Comparison of ENCODE assay signal across 8 cellular contexts in genomic region chr9:109968702-109969450, GRCh38.
DNase-seq lines count a peak whose midpoint lies in the region; ATAC-seq and TF ChIP-seq lines count a peak whose summit lies in the region.

No MANE protein-coding gene starts in this region.

- ATAC-seq in left cardiac atrium (peak; percentile 52 to 64), HG03457 (IDR thresholded peaks at IDR 0.05; ENCODE audit: unreplicated experiment) (no peak)
- no peak for ATAC-seq in stimulated activated naive CD8-positive, alpha-beta T cell treated with anti-CD3 and anti-CD28 coated beads, Interleukin-15, amount 100 ng/mL, for 72 hours

- no peaks in the 10 kb centered on the region for H3K27me3 Mint-ChIP-seq in activated naive CD8-positive, alpha-beta T cell
- no peaks in the 10 kb centered on the region for H3K27me3 Mint-ChIP-seq in activated naive CD8-positive, alpha-beta T cell treated with anti-CD3 and anti-CD28 coated beads for 36 hours
- no peaks in the 10 kb centered on the region for H3K27me3 Mint-ChIP-seq in type B pancreatic cell
- H3K27me3 Mint-ChIP-seq in stimulated activated naive CD8-positive, alpha-beta T cell treated with anti-CD3 and anti-CD28 coated beads, Interleukin-15, amount 100 ng/mL, for 72 hours = peaks cover 14% of the 10 kb centered on the region

- intact Hi-C loops in left cardiac atrium (cut with DNase I) = no loop called here

- peak overlapping the region; percentile 72 for H3K27ac Mint-ChIP-seq in activated naive CD8-positive, alpha-beta T cell
- no peak overlapping the region for H3K27ac Mint-ChIP-seq in activated naive CD8-positive, alpha-beta T cell treated with anti-CD3 and anti-CD28 coated beads for 36 hours
- H3K27ac Mint-ChIP-seq in type B pancreatic cell = no peak overlapping the region
- H3K27ac Mint-ChIP-seq in stimulated activated naive CD8-positive, alpha-beta T cell treated with anti-CD3 and anti-CD28 coated beads, Interleukin-15, amount 100 ng/mL, for 72 hours = peak overlapping the region in 1 of 2 donors; percentile 47

- TF ChIP-seq CTCF in type B pancreatic cell (conservative IDR thresholded peaks at IDR 0.05) = peak; percentile 39

- peaks cover 34% of the 10 kb centered on the region for H3K4me1 Mint-ChIP-seq in activated naive CD8-positive, alpha-beta T cell (ENCODE audit: low read depth)
- H3K4me1 Mint-ChIP-seq in activated naive CD8-positive, alpha-beta T cell treated with anti-CD3 and anti-CD28 coated beads for 36 hours = peaks cover 35% of the 10 kb centered on the region
- H3K4me1 Mint-ChIP-seq in type B pancreatic cell (ENCODE audit: unreplicated experiment) = peaks cover 12% of the 10 kb centered on the region
- H3K4me1 Mint-ChIP-seq in stimulated activated naive CD8-positive, alpha-beta T cell treated with anti-CD3 and anti-CD28 coated beads, Interleukin-15, amount 100 ng/mL, for 72 hours = peaks cover 41% of the 10 kb centered on the region

- H3K9me3 Mint-ChIP-seq in activated naive CD8-positive, alpha-beta T cell (ENCODE audit: low read depth) = no peaks in the 10 kb centered on the region
- peaks cover 2% of the 10 kb centered on the region for H3K9me3 Mint-ChIP-seq in activated naive CD8-positive, alpha-beta T cell treated with anti-CD3 and anti-CD28 coated beads for 36 hours
- no peaks in the 10 kb centered on the region for H3K9me3 Mint-ChIP-seq in type B pancreatic cell
- peaks cover 0 to 5% of the 10 kb centered on the region in 2 donors for H3K9me3 Mint-ChIP-seq in stimulated activated naive CD8-positive, alpha-beta T cell treated with anti-CD3 and anti-CD28 coated beads, Interleukin-15, amount 100 ng/mL, for 72 hours

- H3K36me3 Mint-ChIP-seq in activated naive CD8-positive, alpha-beta T cell = no peaks in the 10 kb centered on the region
- peaks cover 3% of the 10 kb centered on the region for H3K36me3 Mint-ChIP-seq in activated naive CD8-positive, alpha-beta T cell treated with anti-CD3 and anti-CD28 coated beads for 36 hours
- peaks cover 2% of the 10 kb centered on the region for H3K36me3 Mint-ChIP-seq in type B pancreatic cell

- H3K4me3 Mint-ChIP-seq in activated naive CD8-positive, alpha-beta T cell = peak overlapping the region; percentile 66
- H3K4me3 Mint-ChIP-seq in activated naive CD8-positive, alpha-beta T cell treated with anti-CD3 and anti-CD28 coated beads for 36 hours = no peak overlapping the region
- no peak overlapping the region for H3K4me3 Mint-ChIP-seq in type B pancreatic cell
- peak overlapping the region in 1 of 2 donors; percentile 33 for H3K4me3 Mint-ChIP-seq in stimulated activated naive CD8-positive, alpha-beta T cell treated with anti-CD3 and anti-CD28 coated beads, Interleukin-15, amount 100 ng/mL, for 72 hours

- no peak for DNase-seq in activated naive CD8-positive, alpha-beta T cell treated with anti-CD3 and anti-CD28 coated beads for 36 hours
- peak; percentile 18 for DNase-seq in SW480 (ENCODE audit: low spot score)
- DNase-seq in left cardiac atrium = no peak
- DNase-seq in type B pancreatic cell (ENCODE audit: extremely low spot score, unreplicated experiment) = no peak
- DNase-seq in stimulated activated naive CD8-positive, alpha-beta T cell treated with anti-CD3 and anti-CD28 coated beads, Interleukin-15, amount 100 ng/mL, for 72 hours = no peak
- no peak for DNase-seq in hippocampal formation (lab: John Stamatoyannopoulos, UW)

Comparison
In these comparisons a context has a peak if more than half of its experiments do, and no peak if none do; other contexts are left out.
1. ATAC-seq: peak in left cardiac atrium (2 of 2); none in HG03457 (single experiment) and stimulated activated naive CD8-positive, alpha-beta T cell treated with anti-CD3 and anti-CD28 coated beads, Interleukin-15, amount 100 ng/mL, for 72 hours (single experiment).